In the genomic region with DNA sequence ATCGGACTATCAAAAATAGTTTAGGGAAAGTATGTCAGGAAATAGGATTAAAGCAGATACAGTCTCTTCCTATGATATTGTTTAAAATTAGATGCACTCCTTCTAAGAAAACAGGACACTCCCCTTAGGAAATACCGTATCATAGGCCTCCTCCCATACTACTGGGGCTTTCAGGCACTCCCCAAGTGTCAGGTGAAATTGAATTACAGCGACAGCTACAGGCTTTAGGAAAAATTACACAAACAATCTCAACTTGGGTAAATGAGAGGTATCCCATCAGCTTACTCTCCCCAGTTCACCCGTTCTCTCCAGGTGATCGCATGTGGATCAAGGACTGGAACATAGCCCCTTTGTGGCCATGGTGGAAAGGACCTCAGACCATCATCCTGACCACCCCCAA, we compare ENCODE assay signal across 9 cellular contexts.
DNase-seq lines count a peak whose midpoint lies in the region; ATAC-seq and TF ChIP-seq lines count a peak whose summit lies in the region.
"Had no signal": no experiment of that assay in that cellular context is flagged by ENCODE, and none has a peak within 500 bp of the region (broad histone marks: within the 10 kb centered on the region; RNA-seq: fewer than 3 reads in every experiment).

No MANE protein-coding gene starts in this region.

- H3K4me2 ChIP-seq in OCI-LY7 (ENCODE audit: low read length), result no peak overlapping the region

- CTCF ChIA-PET in OCI-LY7 (lab: Charles Lee; ENCODE audit: unreplicated experiment), result no interaction called here

- H3K9me3 ChIP-seq in OCI-LY7 (ENCODE audit: low read length), result no peaks in the 10 kb centered on the region

- peaks cover 23% of the 10 kb centered on the region for H3K4me1 ChIP-seq in OCI-LY7 (ENCODE audit: insufficient read depth, low read length, poor library complexity, severe bottlenecking)

- no peak overlapping the region for H3K27ac ChIP-seq in 22Rv1
- H3K27ac ChIP-seq in OCI-LY7 (ENCODE audit: low read depth, low read length, poor library complexity, severe bottlenecking), result no peak overlapping the region

- ATAC-seq in GM18870 (IDR thresholded peaks at IDR 0.05; ENCODE audit: unreplicated experiment), result no peak

- intact Hi-C loops in OCI-LY7 (cut with micrococcal nuclease; ENCODE audit: unreplicated experiment), result no loop called here

- H2AFZ ChIP-seq in OCI-LY7 (ENCODE audit: low read length), result no peak overlapping the region

- H3K9me2 ChIP-seq in OCI-LY7 (ENCODE audit: insufficient read depth, low read length), result no peaks in the 10 kb centered on the region

- peak; percentile 17; the same call in 1 of the 2 replicates for TF ChIP-seq CTCF in 22Rv1 (IDR thresholded peaks at IDR 0.05)
- TF ChIP-seq CTCF in GM13977 (IDR thresholded peaks at IDR 0.05; ENCODE audit: extremely low read depth, insufficient read depth, missing control alignments), result peak; percentile 46
- peak; percentile 65 for TF ChIP-seq CTCF in OCI-LY7 (conservative IDR thresholded peaks at IDR 0.05; ENCODE audit: low read length)

- DNase-seq in GM13977 (ENCODE audit: low spot score) (no peak), OCI-LY7 (ENCODE audit: low spot score) (peak; percentile 24), glomerular visceral epithelial cell (ENCODE audit: extremely low spot score) (peak; percentile 18), NCI-H1694 treated with DMSO at 0.1 percent for 48 hours (lab: John Stamatoyannopoulos, UW) (no peak)
- no peak for DNase-seq in stimulated activated CD4-positive, alpha-beta T cell treated with anti-CD3 and anti-CD28 coated beads, Interleukin-4, amount 100 ng/mL, for 1 hour
- DNase-seq in effector CD8-positive, alpha-beta T cell (lab: John Stamatoyannopoulos, UW), result no peak
- DNase-seq: NK-92 treated with Interleukin-12 subunit alpha and Interleukin-12 subunit beta, amount 100 ng/mL, for 24 hours had no signal

- H3K4me3 ChIP-seq in OCI-LY7 (ENCODE audit: low read depth, low read length, poor library complexity, severe bottlenecking), result no peak overlapping the region

- no peaks in the 10 kb centered on the region for H4K20me1 ChIP-seq in OCI-LY7 (ENCODE audit: insufficient read depth, low read length)

- BruUV-seq in OCI-LY7 (replicated peaks; lab: Mats Ljungman, UMichigan), result no TSS peak

- H3K36me3 ChIP-seq in OCI-LY7 (ENCODE audit: insufficient read depth, low read length), result no peaks in the 10 kb centered on the region

- POLR2A ChIA-PET in OCI-LY7 (lab: Charles Lee), result no interaction called here

- no peaks in the 10 kb centered on the region for H3K79me2 ChIP-seq in OCI-LY7 (ENCODE audit: insufficient read depth, low read depth, low read length)

- in situ Hi-C loops in GM13977 (cut with MboI; ENCODE audit: low pct_unique_long_range_greater_than_20kb, low sequenced_read_pairs, unreplicated experiment), result no loop called here

Comparison
In these comparisons a context has a peak if more than half of its experiments do, and no peak if none do; other contexts are left out.
1. DNase-seq: peak in OCI-LY7 (single experiment) and glomerular visceral epithelial cell (single experiment); none in GM13977 (single experiment), stimulated activated CD4-positive, alpha-beta T cell treated with anti-CD3 and anti-CD28 coated beads, Interleukin-4, amount 100 ng/mL, for 1 hour (single experiment), NCI-H1694 treated with DMSO at 0.1 percent for 48 hours (single experiment) and effector CD8-positive, alpha-beta T cell (single experiment).
2. Peak in every context shown above with its lines, with median percentiles within 50 percentile points of each other: CTCF ChIP-seq.